Comparison of ENCODE assay signal across 8 cellular contexts in genomic region chrX:65528705-65529340, GRCh38. TPM values are rescaled to one million over a fixed set of nuclear protein-coding genes. Genes with fewer than 3 reads are reported as not detected.
DNase-seq lines count a peak whose midpoint lies in the region; ATAC-seq and TF ChIP-seq lines count a peak whose summit lies in the region.

No MANE protein-coding gene starts in this region.

- H3K9me2 ChIP-seq in neural cell (ENCODE audit: insufficient read depth, low read length), result no peaks in the 10 kb centered on the region

- no peaks in the 10 kb centered on the region for H3F3A ChIP-seq in neural cell (ENCODE audit: insufficient read depth, low read length, poor library complexity, severe bottlenecking)

- TF ChIP-seq POLR2A in upper lobe of left lung (IDR thresholded peaks at IDR 0.05), result no peak

- no peak overlapping the region for H2AFZ ChIP-seq in neural cell (ENCODE audit: low read depth, low read length)

- H3K4me1 ChIP-seq in upper lobe of left lung, result peaks cover 8 to 10% (median 9%) of the 10 kb centered on the region in 4 donors

- no TSS peak for BruUV-seq in Calu3 (replicated peaks; lab: Mats Ljungman, UMichigan)

- no peaks in the 10 kb centered on the region for H3K9me3 Mint-ChIP-seq in Calu3 (ENCODE audit: low read depth, unreplicated experiment)
- H3K9me3 Mint-ChIP-seq in activated CD4-positive, alpha-beta memory T cell treated with anti-CD3 and anti-CD28 coated beads, Interleukin-2, amount 10 ng/mL, durations not matched to agents 7 days and 5 days, result no peaks in the 10 kb centered on the region

- TF ChIP-seq EP300 in neural cell (conservative IDR thresholded peaks at IDR 0.05; ENCODE audit: poor library complexity, severe bottlenecking) (no peak), upper lobe of left lung (IDR thresholded peaks at IDR 0.05) (no peak)

- no peaks in the 10 kb centered on the region for H3K9me3 ChIP-seq in neural cell (ENCODE audit: low read length)
- no peaks in the 10 kb centered on the region for H3K9me3 ChIP-seq in upper lobe of left lung

- intact Hi-C loops in Calu3 (cut with micrococcal nuclease; ENCODE audit: unreplicated experiment), result no loop called here

- DNase-seq in Calu3 (peak; percentile 58), GM20000 (ENCODE audit: low spot score) (peak; percentile 53), NAMALWA (ENCODE audit: low spot score) (peak; percentile 46), epidermal melanocyte (ENCODE audit: insufficient read length, low spot score) (peak; percentile 46), upper lobe of left lung (no peak)
- peak; percentile 48 for DNase-seq in activated CD4-positive, alpha-beta memory T cell treated with anti-CD3 and anti-CD28 coated beads, Interleukin-2, amount 10 ng/mL, durations not matched to agents 7 days and 5 days

- H3K9ac ChIP-seq in neural cell (ENCODE audit: low read length), result no peak overlapping the region

- H3K79me2 ChIP-seq in neural cell (replicated peaks; ENCODE audit: insufficient read depth, low read length), result peaks cover 6% of the 10 kb centered on the region

- H3K27ac ChIP-seq in neural cell (ENCODE audit: low read length) (no peak overlapping the region), upper lobe of left lung (no peak overlapping the region)

- H3K4me3 Mint-ChIP-seq in Calu3 (ENCODE audit: low read depth, unreplicated experiment), result no peak overlapping the region
- H3K4me3 Mint-ChIP-seq in activated CD4-positive, alpha-beta memory T cell treated with anti-CD3 and anti-CD28 coated beads, Interleukin-2, amount 10 ng/mL, durations not matched to agents 7 days and 5 days, result no peak overlapping the region

- peaks cover 12% of the 10 kb centered on the region for H3K4me1 Mint-ChIP-seq in Calu3 (ENCODE audit: low read depth, unreplicated experiment)
- H3K4me1 Mint-ChIP-seq in activated CD4-positive, alpha-beta memory T cell treated with anti-CD3 and anti-CD28 coated beads, Interleukin-2, amount 10 ng/mL, durations not matched to agents 7 days and 5 days, result peaks cover 13% of the 10 kb centered on the region

- POLR2A ChIA-PET in activated CD4-positive, alpha-beta memory T cell treated with anti-CD3 and anti-CD28 coated beads, Interleukin-2, amount 10 ng/mL, durations not matched to agents 7 days and 5 days (lab: Charles Lee), result no interaction called here

- no peak overlapping the region for H3K4me2 ChIP-seq in neural cell (ENCODE audit: low read length)

- H3K36me3 ChIP-seq in neural cell (ENCODE audit: insufficient read depth, low read length) (no peaks in the 10 kb centered on the region), upper lobe of left lung (peaks cover 0 to 67% (median 8%) of the 10 kb centered on the region in 4 donors)

- H3K4me3 ChIP-seq in neural cell (ENCODE audit: low read length) (no peak overlapping the region), upper lobe of left lung (no peak overlapping the region)

- H3K27me3 ChIP-seq in neural cell (ENCODE audit: insufficient read depth, low read depth, low read length) (no peaks in the 10 kb centered on the region), upper lobe of left lung (no peaks in the 10 kb centered on the region)

- CTCF ChIA-PET in Calu3 (lab: Charles Lee), result no interaction called here
- CTCF ChIA-PET in activated CD4-positive, alpha-beta memory T cell treated with anti-CD3 and anti-CD28 coated beads, Interleukin-2, amount 10 ng/mL, durations not matched to agents 7 days and 5 days (lab: Charles Lee), result interaction anchor here (0.6 to 2.2 kb wide), 10 partner anchors 9 to 1200 kb away, joined by 3 to 10 read pairs (median 3); partner anchors contain the start of gene EDA2R

- peak; percentile 86 for TF ChIP-seq CTCF in Calu3 (IDR thresholded peaks at IDR 0.05; ENCODE audit: unreplicated experiment)
- TF ChIP-seq CTCF in GM20000 (IDR thresholded peaks at IDR 0.05; ENCODE audit: extremely low read depth, missing control alignments), result peak; percentile 64
- TF ChIP-seq CTCF in neural cell (IDR thresholded peaks at IDR 0.05; ENCODE audit: poor library complexity, severe bottlenecking), result peak; percentile 84
- peak; percentile 65 to 100 (median 82) for TF ChIP-seq CTCF in upper lobe of left lung (IDR thresholded peaks at IDR 0.05)

- no peaks in the 10 kb centered on the region for H3K27me3 Mint-ChIP-seq in Calu3 (ENCODE audit: unreplicated experiment)
- no peaks in the 10 kb centered on the region for H3K27me3 Mint-ChIP-seq in activated CD4-positive, alpha-beta memory T cell treated with anti-CD3 and anti-CD28 coated beads, Interleukin-2, amount 10 ng/mL, durations not matched to agents 7 days and 5 days

- peak in 1 of 2 donors; percentile 65 for ATAC-seq in upper lobe of left lung (ENCODE audit: low FRiP score in 2 of 2)
- no peak for ATAC-seq in HG03097 (IDR thresholded peaks at IDR 0.05; ENCODE audit: low FRiP score, unreplicated experiment)

- no peak overlapping the region for H3K27ac Mint-ChIP-seq in Calu3 (ENCODE audit: unreplicated experiment)
- H3K27ac Mint-ChIP-seq in activated CD4-positive, alpha-beta memory T cell treated with anti-CD3 and anti-CD28 coated beads, Interleukin-2, amount 10 ng/mL, durations not matched to agents 7 days and 5 days, result no peak overlapping the region

- peaks cover 37% of the 10 kb centered on the region for H3K36me3 Mint-ChIP-seq in Calu3 (ENCODE audit: insufficient read depth, unreplicated experiment)
- H3K36me3 Mint-ChIP-seq in activated CD4-positive, alpha-beta memory T cell treated with anti-CD3 and anti-CD28 coated beads, Interleukin-2, amount 10 ng/mL, durations not matched to agents 7 days and 5 days (ENCODE audit: low read depth), result peaks cover 33% of the 10 kb centered on the region

- WGBS in upper lobe of left lung, 2 donors, result 35 to 62% methylated on average over 9 of the region's 9 CpGs

- no peaks in the 10 kb centered on the region for H4K20me1 ChIP-seq in neural cell (ENCODE audit: insufficient read depth)

- TF ChIP-seq RAD21 in neural cell (conservative IDR thresholded peaks at IDR 0.05), result peak; percentile 76

TF ChIP-seq in neural cell, 6 proteins besides CTCF, POLR2A, EP300 and RAD21:
- TF ChIP-seq EZH2 (IDR thresholded peaks at IDR 0.05; ENCODE audit: borderline replicate concordance, insufficient read depth, low read length, poor library complexity, severe bottlenecking) (no peak), POLR2AphosphoS5 (IDR thresholded peaks at IDR 0.05) (no peak), SMC3 (conservative IDR thresholded peaks at IDR 0.05; ENCODE audit: poor library complexity) (peak; percentile 67), REST (IDR thresholded peaks at IDR 0.05; ENCODE audit: borderline replicate concordance) (no peak), MXI1 (conservative IDR thresholded peaks at IDR 0.05; ENCODE audit: poor library complexity, severe bottlenecking) (no peak), TAF1 (IDR thresholded peaks at IDR 0.05; ENCODE audit: low read depth) (no peak)
TF ChIP-seq in neural cell: peak in this region for 1.

RNA-seq across cellular contexts. Expression of gene LAS1L, which starts 5.8 kb away (rescaled TPM):
- total RNA-seq in Calu3 (2022) (48.4 and 55.2 TPM in 2 replicates), upper lobe of left lung (10 to 100 TPM; 16.9 to 36.7 (median 25.7) TPM)
- total RNA-seq in activated CD4-positive, alpha-beta memory T cell treated with anti-CD3 and anti-CD28 coated beads, Interleukin-2, amount 10 ng/mL, durations not matched to agents 7 days and 5 days, result 10 to 100 TPM; 34.9 to 37.0 TPM
- 40.0 and 43.4 TPM in 2 replicates for polyA plus RNA-seq in neural cell
- polyA minus RNA-seq in neural cell, result 15.3 and 17.6 TPM in 2 replicates

Comparison
In these comparisons a context has a peak if more than half of its experiments do, and no peak if none do; other contexts are left out.
1. DNase-seq: peak in Calu3 (single experiment), GM20000 (single experiment), NAMALWA (single experiment), activated CD4-positive, alpha-beta memory T cell treated with anti-CD3 and anti-CD28 coated beads, Interleukin-2, amount 10 ng/mL, durations not matched to agents 7 days and 5 days (single experiment) and epidermal melanocyte (single experiment); none in upper lobe of left lung (0 of 2).
2. Peak in every context shown above with its lines, with median percentiles within 50 percentile points of each other: CTCF ChIP-seq.